In the genomic region with DNA sequence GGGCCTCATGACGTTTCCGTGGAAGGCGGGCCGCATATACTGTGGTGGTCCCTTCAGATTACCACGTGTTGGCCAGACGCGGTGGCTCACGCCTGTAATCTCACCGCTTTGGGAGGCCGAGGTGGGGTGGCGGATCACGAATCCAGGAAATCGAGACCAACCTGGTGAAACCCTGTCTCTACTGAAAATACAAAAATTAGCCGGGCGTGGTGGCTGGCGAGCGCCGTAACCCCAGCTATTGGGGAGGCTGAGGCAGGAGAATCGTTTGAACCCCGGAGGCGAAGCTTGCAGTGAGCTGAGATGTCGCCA, we compare ENCODE assay signal across 1 cellular context.
TF ChIP-seq lines count a peak whose summit lies in the region.

No MANE protein-coding gene starts in this region.

TF ChIP-seq in HepG2, 621 proteins besides CTCF, POLR2A, EP300 and RAD21 (continued from another document and continues in another):
- TF ChIP-seq, protein P1, sequence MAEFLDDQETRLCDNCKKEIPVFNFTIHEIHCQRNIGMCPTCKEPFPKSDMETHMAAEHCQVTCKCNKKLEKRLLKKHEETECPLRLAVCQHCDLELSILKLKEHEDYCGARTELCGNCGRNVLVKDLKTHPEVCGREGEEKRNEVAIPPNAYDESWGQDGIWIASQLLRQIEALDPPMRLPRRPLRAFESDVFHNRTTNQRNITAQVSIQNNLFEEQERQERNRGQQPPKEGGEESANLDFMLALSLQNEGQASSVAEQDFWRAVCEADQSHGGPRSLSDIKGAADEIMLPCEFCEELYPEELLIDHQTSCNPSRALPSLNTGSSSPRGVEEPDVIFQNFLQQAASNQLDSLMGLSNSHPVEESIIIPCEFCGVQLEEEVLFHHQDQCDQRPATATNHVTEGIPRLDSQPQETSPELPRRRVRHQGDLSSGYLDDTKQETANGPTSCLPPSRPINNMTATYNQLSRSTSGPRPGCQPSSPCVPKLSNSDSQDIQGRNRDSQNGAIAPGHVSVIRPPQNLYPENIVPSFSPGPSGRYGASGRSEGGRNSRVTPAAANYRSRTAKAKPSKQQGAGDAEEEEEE (CRISPR knock-in tag; IDR thresholded peaks at IDR 0.05; ENCODE audit: borderline replicate concordance), result no peak
- TF ChIP-seq PAF1 (CRISPR knock-in tag; IDR thresholded peaks at IDR 0.05), result no peak
- peak; percentile 65 for TF ChIP-seq PRPF4 (IDR thresholded peaks at IDR 0.05; ENCODE audit: low read depth, low read length, poor library complexity, severe bottlenecking)
- TF ChIP-seq, protein P2, sequence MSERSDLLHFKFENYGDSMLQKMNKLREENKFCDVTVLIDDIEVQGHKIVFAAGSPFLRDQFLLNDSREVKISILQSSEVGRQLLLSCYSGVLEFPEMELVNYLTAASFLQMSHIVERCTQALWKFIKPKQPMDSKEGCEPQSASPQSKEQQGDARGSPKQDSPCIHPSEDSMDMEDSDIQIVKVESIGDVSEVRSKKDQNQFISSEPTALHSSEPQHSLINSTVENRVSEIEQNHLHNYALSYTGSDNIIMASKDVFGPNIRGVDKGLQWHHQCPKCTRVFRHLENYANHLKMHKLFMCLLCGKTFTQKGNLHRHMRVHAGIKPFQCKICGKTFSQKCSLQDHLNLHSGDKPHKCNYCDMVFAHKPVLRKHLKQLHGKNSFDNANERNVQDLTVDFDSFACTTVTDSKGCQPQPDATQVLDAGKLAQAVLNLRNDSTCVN (CRISPR knock-in tag; IDR thresholded peaks at IDR 0.05; ENCODE audit: borderline replicate concordance), result no peak
- TF ChIP-seq ZFP91 (CRISPR knock-in tag; IDR thresholded peaks at IDR 0.05; ENCODE audit: borderline replicate concordance), result no peak; the same call in 1 of the 2 replicates
- TF ChIP-seq POLR2AphosphoS5 (IDR thresholded peaks at IDR 0.05; ENCODE audit: low read depth, low read length), result no peak
- TF ChIP-seq ZSCAN22 (CRISPR knock-in tag; IDR thresholded peaks at IDR 0.05), result no peak
- no peak for TF ChIP-seq ZNF24 (IDR thresholded peaks at IDR 0.05)
- no peak for TF ChIP-seq ZNF713 (CRISPR knock-in tag; IDR thresholded peaks at IDR 0.05)
- TF ChIP-seq, protein P3, sequence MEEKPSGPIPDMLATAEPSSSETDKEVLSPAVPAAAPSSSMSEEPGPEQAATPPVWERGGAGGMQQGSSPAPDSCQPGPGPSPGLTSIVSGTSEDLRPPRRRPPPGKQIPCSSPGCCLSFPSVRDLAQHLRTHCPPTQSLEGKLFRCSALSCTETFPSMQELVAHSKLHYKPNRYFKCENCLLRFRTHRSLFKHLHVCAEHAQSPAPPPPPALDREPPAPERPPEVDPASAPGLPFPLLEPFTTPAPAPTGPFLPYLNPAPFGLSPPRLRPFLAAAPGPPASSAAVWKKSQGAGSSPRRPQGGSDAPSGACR (CRISPR knock-in tag; IDR thresholded peaks at IDR 0.05), result no peak
- no peak for TF ChIP-seq KDM4B (CRISPR knock-in tag; IDR thresholded peaks at IDR 0.05)
- TF ChIP-seq ARID2 (CRISPR knock-in tag; IDR thresholded peaks at IDR 0.05; ENCODE audit: borderline replicate concordance), result 0 out of 2 replicates have a peak, but pooled peaks have one; percentile 17
- TF ChIP-seq ERF (CRISPR knock-in tag; IDR thresholded peaks at IDR 0.05), result no peak
- TF ChIP-seq RELA (CRISPR knock-in tag; IDR thresholded peaks at IDR 0.05), result no peak
- no peak for TF ChIP-seq TMF1 (CRISPR knock-in tag; IDR thresholded peaks at IDR 0.05; ENCODE audit: low read depth)
- TF ChIP-seq NCOA1 (CRISPR knock-in tag; IDR thresholded peaks at IDR 0.05), result no peak
- TF ChIP-seq KDM6A (CRISPR knock-in tag; IDR thresholded peaks at IDR 0.05; ENCODE audit: low read depth), result no peak
- no peak for TF ChIP-seq ATRX (CRISPR knock-in tag; IDR thresholded peaks at IDR 0.05; ENCODE audit: borderline replicate concordance)
- no peak for TF ChIP-seq TRIM22 (IDR thresholded peaks at IDR 0.05)
- TF ChIP-seq ZNF484 (CRISPR knock-in tag; IDR thresholded peaks at IDR 0.05; ENCODE audit: borderline replicate concordance, low read depth), result no peak
- TF ChIP-seq RARG (CRISPR knock-in tag; IDR thresholded peaks at IDR 0.05; ENCODE audit: low read depth), result no peak
- no peak for TF ChIP-seq SKI (IDR thresholded peaks at IDR 0.05; ENCODE audit: partially characterized antibody)
- no peak for TF ChIP-seq ZNF562 (CRISPR knock-in tag; IDR thresholded peaks at IDR 0.05; ENCODE audit: borderline replicate concordance)
- TF ChIP-seq ZNF317 (CRISPR knock-in tag; IDR thresholded peaks at IDR 0.05), result no peak
- TF ChIP-seq, protein P4, sequence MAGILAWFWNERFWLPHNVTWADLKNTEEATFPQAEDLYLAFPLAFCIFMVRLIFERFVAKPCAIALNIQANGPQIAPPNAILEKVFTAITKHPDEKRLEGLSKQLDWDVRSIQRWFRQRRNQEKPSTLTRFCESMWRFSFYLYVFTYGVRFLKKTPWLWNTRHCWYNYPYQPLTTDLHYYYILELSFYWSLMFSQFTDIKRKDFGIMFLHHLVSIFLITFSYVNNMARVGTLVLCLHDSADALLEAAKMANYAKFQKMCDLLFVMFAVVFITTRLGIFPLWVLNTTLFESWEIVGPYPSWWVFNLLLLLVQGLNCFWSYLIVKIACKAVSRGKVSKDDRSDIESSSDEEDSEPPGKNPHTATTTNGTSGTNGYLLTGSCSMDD (CRISPR knock-in tag; IDR thresholded peaks at IDR 0.05), result no peak
- no peak for TF ChIP-seq RBAK (CRISPR knock-in tag; IDR thresholded peaks at IDR 0.05)
- TF ChIP-seq ZNF44 (CRISPR knock-in tag; IDR thresholded peaks at IDR 0.05), result no peak
- TF ChIP-seq YEATS2 (CRISPR knock-in tag; IDR thresholded peaks at IDR 0.05; ENCODE audit: borderline replicate concordance), result no peak
- no peak for TF ChIP-seq IKZF4 (CRISPR knock-in tag; IDR thresholded peaks at IDR 0.05; ENCODE audit: borderline replicate concordance, low read depth, not compliant biosample characterization)
- no peak for TF ChIP-seq ZNF572 (CRISPR knock-in tag; IDR thresholded peaks at IDR 0.05)
- no peak for TF ChIP-seq ZNF460 (CRISPR knock-in tag; IDR thresholded peaks at IDR 0.05; ENCODE audit: borderline replicate concordance)
- no peak for TF ChIP-seq RFXAP (CRISPR knock-in tag; IDR thresholded peaks at IDR 0.05; ENCODE audit: borderline replicate concordance)
- no peak for TF ChIP-seq ZFAT (CRISPR knock-in tag; conservative IDR thresholded peaks at IDR 0.05)
- no peak for TF ChIP-seq ZMYM4 (CRISPR knock-in tag; IDR thresholded peaks at IDR 0.05)
- TF ChIP-seq ZFP36 (IDR thresholded peaks at IDR 0.05; ENCODE audit: borderline replicate concordance, low read depth, low read length, partially characterized antibody), result no peak
- TF ChIP-seq MIER3 (CRISPR knock-in tag; IDR thresholded peaks at IDR 0.05; ENCODE audit: borderline replicate concordance), result no peak
- no peak for TF ChIP-seq ZNF615 (CRISPR knock-in tag; IDR thresholded peaks at IDR 0.05; ENCODE audit: borderline replicate concordance)
- TF ChIP-seq, protein P5, sequence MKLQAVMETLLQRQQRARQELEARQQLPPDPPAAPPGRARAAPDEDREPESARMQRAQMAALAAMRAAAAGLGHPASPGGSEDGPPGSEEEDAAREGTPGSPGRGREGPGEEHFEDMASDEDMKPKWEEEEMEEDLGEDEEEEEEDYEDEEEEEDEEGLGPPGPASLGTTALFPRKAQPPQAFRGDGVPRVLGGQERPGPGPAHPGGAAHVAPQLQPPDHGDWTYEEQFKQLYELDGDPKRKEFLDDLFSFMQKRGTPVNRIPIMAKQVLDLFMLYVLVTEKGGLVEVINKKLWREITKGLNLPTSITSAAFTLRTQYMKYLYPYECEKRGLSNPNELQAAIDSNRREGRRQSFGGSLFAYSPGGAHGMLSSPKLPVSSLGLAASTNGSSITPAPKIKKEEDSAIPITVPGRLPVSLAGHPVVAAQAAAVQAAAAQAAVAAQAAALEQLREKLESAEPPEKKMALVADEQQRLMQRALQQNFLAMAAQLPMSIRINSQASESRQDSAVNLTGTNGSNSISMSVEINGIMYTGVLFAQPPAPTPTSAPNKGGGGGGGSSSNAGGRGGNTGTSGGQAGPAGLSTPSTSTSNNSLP (IDR thresholded peaks at IDR 0.05; ENCODE audit: low read depth, low read length), result no peak
- TF ChIP-seq FOSL1 (CRISPR knock-in tag; IDR thresholded peaks at IDR 0.05; ENCODE audit: borderline replicate concordance), result no peak
- no peak for TF ChIP-seq ZZZ3 (CRISPR knock-in tag; IDR thresholded peaks at IDR 0.05; ENCODE audit: borderline replicate concordance)
- no peak for TF ChIP-seq ZNF740 (CRISPR knock-in tag; IDR thresholded peaks at IDR 0.05)
- 0 out of 2 replicates have a peak, but pooled peaks have one; percentile 12 for TF ChIP-seq ZNF687 (CRISPR knock-in tag; IDR thresholded peaks at IDR 0.05)
- TF ChIP-seq ZNF207 (IDR thresholded peaks at IDR 0.05; ENCODE audit: borderline replicate concordance), result no peak
- TF ChIP-seq, protein P6, sequence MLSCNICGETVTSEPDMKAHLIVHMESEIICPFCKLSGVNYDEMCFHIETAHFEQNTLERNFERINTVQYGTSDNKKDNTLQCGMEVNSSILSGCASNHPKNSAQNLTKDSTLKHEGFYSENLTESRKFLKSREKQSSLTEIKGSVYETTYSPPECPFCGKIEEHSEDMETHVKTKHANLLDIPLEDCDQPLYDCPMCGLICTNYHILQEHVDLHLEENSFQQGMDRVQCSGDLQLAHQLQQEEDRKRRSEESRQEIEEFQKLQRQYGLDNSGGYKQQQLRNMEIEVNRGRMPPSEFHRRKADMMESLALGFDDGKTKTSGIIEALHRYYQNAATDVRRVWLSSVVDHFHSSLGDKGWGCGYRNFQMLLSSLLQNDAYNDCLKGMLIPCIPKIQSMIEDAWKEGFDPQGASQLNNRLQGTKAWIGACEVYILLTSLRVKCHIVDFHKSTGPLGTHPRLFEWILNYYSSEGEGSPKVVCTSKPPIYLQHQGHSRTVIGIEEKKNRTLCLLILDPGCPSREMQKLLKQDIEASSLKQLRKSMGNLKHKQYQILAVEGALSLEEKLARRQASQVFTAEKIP (CRISPR knock-in tag; IDR thresholded peaks at IDR 0.05; ENCODE audit: borderline replicate concordance), result no peak
- TF ChIP-seq RAD51 (IDR thresholded peaks at IDR 0.05; ENCODE audit: borderline replicate concordance), result no peak
- no peak for TF ChIP-seq HNRNPL (IDR thresholded peaks at IDR 0.05; ENCODE audit: low read depth, low read length)
- TF ChIP-seq ZNF446 (CRISPR knock-in tag; IDR thresholded peaks at IDR 0.05), result no peak
- no peak for TF ChIP-seq ZNF3 (CRISPR knock-in tag; IDR thresholded peaks at IDR 0.05)
- TF ChIP-seq ZNF263 (CRISPR knock-in tag; IDR thresholded peaks at IDR 0.05), result no peak
- no peak for TF ChIP-seq GATAD1 (CRISPR knock-in tag; IDR thresholded peaks at IDR 0.05)
- TF ChIP-seq KLF13 (CRISPR knock-in tag; IDR thresholded peaks at IDR 0.05), result no peak
- TF ChIP-seq ZBTB20 (CRISPR knock-in tag; IDR thresholded peaks at IDR 0.05; ENCODE audit: borderline replicate concordance, low read depth), result no peak
